In the genomic region with DNA sequence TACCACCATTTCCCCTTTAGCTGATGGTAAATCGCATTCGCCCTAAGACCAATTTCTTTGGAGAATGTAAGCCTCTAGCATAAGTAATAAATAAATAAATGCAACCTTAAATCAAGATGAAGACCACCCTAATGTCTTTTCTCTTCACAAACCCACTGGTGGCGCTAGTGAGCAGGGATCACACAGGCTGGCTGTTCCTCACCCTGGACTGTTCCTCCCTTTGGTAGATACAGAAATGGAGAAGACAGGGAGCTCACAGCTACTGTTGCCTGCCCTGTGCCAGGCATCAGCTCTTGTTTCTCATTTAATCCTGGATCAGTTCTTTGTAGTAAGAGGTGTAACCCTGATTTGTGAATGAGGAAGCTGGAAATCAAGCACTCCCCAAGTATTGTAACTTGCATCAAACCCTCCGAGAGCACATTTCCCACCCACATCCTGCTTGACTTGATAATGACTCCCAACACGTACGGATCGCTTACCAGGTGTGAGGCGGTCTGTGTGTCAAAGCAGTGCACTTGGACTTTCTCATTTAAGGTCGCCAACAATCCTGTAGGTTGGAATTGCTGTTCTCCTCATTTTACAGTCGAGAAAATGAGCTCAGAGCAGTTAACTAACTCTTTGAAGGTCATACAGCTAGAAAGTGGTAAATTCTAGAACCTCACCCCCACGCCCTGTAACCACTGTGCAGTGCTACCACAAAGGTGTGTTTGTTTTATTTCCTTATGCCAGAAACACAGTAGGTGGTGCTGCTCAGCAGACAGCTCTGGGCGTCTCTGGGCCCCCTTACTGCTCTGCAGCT, we compare ENCODE assay signal across 14 cellular contexts.
DNase-seq lines count a peak whose midpoint lies in the region; ATAC-seq, FAIRE-seq and TF ChIP-seq lines count a peak whose summit lies in the region.
"Had no signal": no experiment of that assay in that cellular context is flagged by ENCODE, and none has a peak within 500 bp of the region (broad histone marks: within the 10 kb centered on the region; RNA-seq: fewer than 3 reads in every experiment).

No MANE protein-coding gene starts in this region.

- H3K79me2 ChIP-seq in Loucy (ENCODE audit: insufficient read depth, low read length) (no peaks in the 10 kb centered on the region), trophoblast cell (ENCODE audit: control insufficient read depth, insufficient read depth, low read length, poor library complexity) (no peaks in the 10 kb centered on the region)

- no peak overlapping the region for H3K4me2 ChIP-seq in Loucy (ENCODE audit: low read depth, low read length, poor library complexity, severe bottlenecking)
- H3K4me2 ChIP-seq in trophoblast cell (ENCODE audit: low read length), result no peak overlapping the region

- CTCF ChIA-PET in activated CD8-positive, alpha-beta T cell treated with anti-CD3 and anti-CD28 coated beads, Interleukin-2, amount 10 ng/mL, durations not matched to agents 7 days and 5 days (lab: Charles Lee), result interaction anchor here (0.7 to 3.2 kb wide), 10 partner anchors 8 to 899 kb away, joined by 3 to 14 read pairs (median 4); no protein-coding TSS in a partner anchor

- TF ChIP-seq CTCF in Loucy (conservative IDR thresholded peaks at IDR 0.05; ENCODE audit: low read length) (peak; percentile 71), pancreas (IDR thresholded peaks at IDR 0.05) (no peak), foreskin fibroblast (IDR thresholded peaks at IDR 0.05; ENCODE audit: low read depth, low read length) (no peak)

- H3K79me1 ChIP-seq in trophoblast cell (ENCODE audit: low read length), result no peaks in the 10 kb centered on the region

- H3K4me3 ChIP-seq in Loucy (ENCODE audit: low read length, poor library complexity, severe bottlenecking) (no peak overlapping the region), trophoblast cell (ENCODE audit: low read depth, low read length) (no peak overlapping the region), pancreas (no peak overlapping the region), foreskin fibroblast (ENCODE audit: low read depth in 1 of 2, low read length in 2 of 2) (no peak overlapping the region)
- H3K4me3 ChIP-seq: SJSA1 had no signal

- no peaks in the 10 kb centered on the region for H3K36me3 Mint-ChIP-seq in activated CD8-positive, alpha-beta T cell treated with anti-CD3 and anti-CD28 coated beads, Interleukin-2, amount 10 ng/mL, durations not matched to agents 7 days and 5 days (ENCODE audit: low read depth)
- H3K36me3 Mint-ChIP-seq: immature natural killer cell had no signal

- no peaks in the 10 kb centered on the region for H3K9me3 ChIP-seq in Loucy (ENCODE audit: insufficient read depth, low read depth, low read length)
- no peaks in the 10 kb centered on the region for H3K9me3 ChIP-seq in trophoblast cell (ENCODE audit: insufficient read depth, low read depth, low read length)
- no peaks in the 10 kb centered on the region for H3K9me3 ChIP-seq in pancreas
- H3K9me3 ChIP-seq: SJSA1 had no signal

- no peak overlapping the region for H4K8ac ChIP-seq in trophoblast cell (ENCODE audit: low read depth, low read length)

- H3K9ac ChIP-seq in Loucy (ENCODE audit: low read depth, low read length, poor library complexity, severe bottlenecking) (no peak overlapping the region), trophoblast cell (ENCODE audit: low read length) (no peak overlapping the region)

- no peaks in the 10 kb centered on the region for H4K20me1 ChIP-seq in Loucy (ENCODE audit: insufficient read depth, low read length, poor library complexity, severe bottlenecking)

- no peak overlapping the region for H2BK12ac ChIP-seq in trophoblast cell (ENCODE audit: low read length)

- H3K18ac ChIP-seq in trophoblast cell (ENCODE audit: low read length), result no peak overlapping the region

- H3K27me3 Mint-ChIP-seq in activated CD8-positive, alpha-beta T cell treated with anti-CD3 and anti-CD28 coated beads, Interleukin-2, amount 10 ng/mL, durations not matched to agents 7 days and 5 days (ENCODE audit: low read depth), result peaks cover 5% of the 10 kb centered on the region

- POLR2A ChIA-PET in activated CD8-positive, alpha-beta T cell treated with anti-CD3 and anti-CD28 coated beads, Interleukin-2, amount 10 ng/mL, durations not matched to agents 7 days and 5 days (lab: Charles Lee), result interaction anchor here (0.6 kb wide), 1 partner anchor 438 kb away, joined by 3 read pairs; no protein-coding TSS in a partner anchor

- intact Hi-C loops in pancreas (cut with DNase I), result no loop called here

- H3K4me1 ChIP-seq in Loucy (ENCODE audit: insufficient read depth, low read length, poor library complexity, severe bottlenecking), result no peaks in the 10 kb centered on the region
- H3K4me1 ChIP-seq in trophoblast cell (ENCODE audit: control insufficient read depth in 1 of 2, insufficient read depth in 2 of 2, low read length in 2 of 2), result no peaks in the 10 kb centered on the region
- no peaks in the 10 kb centered on the region for H3K4me1 ChIP-seq in pancreas
- H3K4me1 ChIP-seq: SJSA1 had no signal

- no peak overlapping the region for H2AK5ac ChIP-seq in trophoblast cell (ENCODE audit: low read length)

- no CpG with 5 or more reads among the region's 12 CpGs for WGBS in trophoblast cell (ENCODE audit: extremely low coverage, insufficient coverage, insufficient read length)
- WGBS in pancreas, 2 donors, result 65 to 75% methylated on average over 12 of the region's 12 CpGs

- H4K91ac ChIP-seq in trophoblast cell (ENCODE audit: low read depth, low read length), result no peak overlapping the region

- FAIRE-seq in pancreas (lab: Jason Lieb, UNC), result no peak
- FAIRE-seq: urothelium cell line had no signal

- H3K9me3 Mint-ChIP-seq in activated CD8-positive, alpha-beta T cell treated with anti-CD3 and anti-CD28 coated beads, Interleukin-2, amount 10 ng/mL, durations not matched to agents 7 days and 5 days (ENCODE audit: insufficient read depth), result no peaks in the 10 kb centered on the region
- H3K9me3 Mint-ChIP-seq: immature natural killer cell had no signal

- DNase-seq in ELF-1 (ENCODE audit: low read depth, low spot score), result peak; percentile 11
- DNase-seq in activated CD8-positive, alpha-beta T cell treated with anti-CD3 and anti-CD28 coated beads, Interleukin-2, amount 10 ng/mL, durations not matched to agents 7 days and 5 days, result peak; percentile 44
- peak; percentile 70 for DNase-seq in iPS-NIHi7 (ENCODE audit: extremely low spot score)
- no peak for DNase-seq in trophoblast cell
- no peak for DNase-seq in pancreas
- DNase-seq in foreskin fibroblast, result no peak
- DNase-seq: activated gamma-delta T cell treated with Interleukin-2 at 50 U/mL for 16 hours, HFFc6, immature natural killer cell, NCI-H187 treated with DMSO at 0.1 percent for 48 hours had no signal

- no peak overlapping the region for H3K14ac ChIP-seq in trophoblast cell (ENCODE audit: low read length)

- no peak overlapping the region for H2AFZ ChIP-seq in Loucy (ENCODE audit: low read length)
- no peak overlapping the region for H2AFZ ChIP-seq in trophoblast cell (ENCODE audit: insufficient read depth, low read length, poor library complexity)

- H3K27ac Mint-ChIP-seq in activated CD8-positive, alpha-beta T cell treated with anti-CD3 and anti-CD28 coated beads, Interleukin-2, amount 10 ng/mL, durations not matched to agents 7 days and 5 days, result peak overlapping the region; percentile 61
- H3K27ac Mint-ChIP-seq: HFFc6, immature natural killer cell had no signal

- no peak overlapping the region for H3K4ac ChIP-seq in trophoblast cell (ENCODE audit: low read depth, low read length)

- H3F3A ChIP-seq in Loucy (ENCODE audit: low read depth), result no peaks in the 10 kb centered on the region

- no peak overlapping the region for H3K27ac ChIP-seq in trophoblast cell (ENCODE audit: low read depth, low read length)
- H3K27ac ChIP-seq in pancreas, result no peak overlapping the region
- H3K27ac ChIP-seq: SJSA1 had no signal

- ATAC-seq in activated CD8-positive, alpha-beta T cell treated with anti-CD3 and anti-CD28 coated beads, Interleukin-2, amount 10 ng/mL, durations not matched to agents 7 days and 5 days, result peak; percentile 71
- no peak for ATAC-seq in GM19324 (IDR thresholded peaks at IDR 0.05; ENCODE audit: low FRiP score, unreplicated experiment)
- ATAC-seq in pancreas, result no peak

- no peak overlapping the region for H2BK5ac ChIP-seq in trophoblast cell (ENCODE audit: low read depth, low read length, poor library complexity)

- peaks cover 13% of the 10 kb centered on the region for H3K4me1 Mint-ChIP-seq in activated CD8-positive, alpha-beta T cell treated with anti-CD3 and anti-CD28 coated beads, Interleukin-2, amount 10 ng/mL, durations not matched to agents 7 days and 5 days (ENCODE audit: low read depth)
- H3K4me1 Mint-ChIP-seq: immature natural killer cell had no signal

- no peak overlapping the region for H3K23ac ChIP-seq in trophoblast cell (ENCODE audit: low read length)

- H3K4me3 Mint-ChIP-seq in activated CD8-positive, alpha-beta T cell treated with anti-CD3 and anti-CD28 coated beads, Interleukin-2, amount 10 ng/mL, durations not matched to agents 7 days and 5 days, result peak overlapping the region; percentile 8
- H3K4me3 Mint-ChIP-seq: HFFc6, immature natural killer cell had no signal

- H3K27me3 ChIP-seq in Loucy (ENCODE audit: insufficient read depth, low read length, poor library complexity, severe bottlenecking) (no peaks in the 10 kb centered on the region), trophoblast cell (ENCODE audit: insufficient read depth, low read length) (no peaks in the 10 kb centered on the region), pancreas (no peaks in the 10 kb centered on the region)

- H2BK120ac ChIP-seq in trophoblast cell (ENCODE audit: insufficient read depth, low read length, poor library complexity), result no peak overlapping the region

- no peak overlapping the region for H4K12ac ChIP-seq in trophoblast cell (ENCODE audit: low read depth, low read length)

- H3K9me2 ChIP-seq in Loucy (replicated peaks; ENCODE audit: low read depth, low read length), result no peaks in the 10 kb centered on the region

- H3K36me3 ChIP-seq in Loucy (ENCODE audit: insufficient read depth, low read length), result no peaks in the 10 kb centered on the region
- H3K36me3 ChIP-seq in trophoblast cell (ENCODE audit: control insufficient read depth in 1 of 2, insufficient read depth in 2 of 2, low read length in 2 of 2), result no peaks in the 10 kb centered on the region
- H3K36me3 ChIP-seq in pancreas, result no peaks in the 10 kb centered on the region
- H3K36me3 ChIP-seq: SJSA1 had no signal

Comparison
In these comparisons a context has a peak if more than half of its experiments do, and no peak if none do; other contexts are left out.
1. DNase-seq: peak in ELF-1 (single experiment), activated CD8-positive, alpha-beta T cell treated with anti-CD3 and anti-CD28 coated beads, Interleukin-2, amount 10 ng/mL, durations not matched to agents 7 days and 5 days (single experiment) and iPS-NIHi7 (single experiment); none in trophoblast cell (0 of 2), pancreas (0 of 6) and foreskin fibroblast (0 of 2).